In genomic region chr16:1332618-1333148, GRCh38 we compare ENCODE assay signal across 11 cellular contexts. TPM values are rescaled to one million over a fixed set of nuclear protein-coding genes. Genes with fewer than 3 reads are reported as not detected.
DNase-seq lines count a peak whose midpoint lies in the region; ATAC-seq, FAIRE-seq and TF ChIP-seq lines count a peak whose summit lies in the region.
"Had no signal": no experiment of that assay in that cellular context is flagged by ENCODE, and none has a peak within 500 bp of the region (broad histone marks: within the 10 kb centered on the region; RNA-seq: fewer than 3 reads in every experiment).

No MANE protein-coding gene starts in this region.

- DNase-seq in heart left ventricle (no peak), cardiac septum (ENCODE audit: low spot score) (no peak), K562 (ENCODE audit: extremely low read depth in 1 of 4, low spot score in 3 of 4) (no peak), type B pancreatic cell (ENCODE audit: extremely low spot score, unreplicated experiment) (no peak), CD1c-positive myeloid dendritic cell (ENCODE audit: extremely low spot score) (no peak), NCI-H446 (lab: John Stamatoyannopoulos, UW) (no peak), WERI-Rb-1 (no peak)
- DNase-seq: activated CD4-positive, alpha-beta T cell treated with anti-CD3 and anti-CD28 coated beads for 1 hour; NCI-H1105 treated with DMSO at 0.1 percent for 48 hours had no signal

- TF ChIP-seq CTCF in heart left ventricle (IDR thresholded peaks at IDR 0.05) (no peak), K562 (IDR thresholded peaks at IDR 0.05 in 2 of 3, conservative IDR thresholded peaks at IDR 0.05 in 1 of 3; ENCODE audit: insufficient read depth in 2 of 3, low read depth in 1 of 3, low read length in 3 of 3) (no peak), type B pancreatic cell (conservative IDR thresholded peaks at IDR 0.05) (no peak), WERI-Rb-1 (IDR thresholded peaks at IDR 0.05; ENCODE audit: low read depth, low read length) (no peak)

- peak overlapping the region; percentile 10 to 85; a peak in 3 of 4 replicates for H3K9ac ChIP-seq in K562 (ENCODE audit: insufficient read depth in 1 of 2, low read depth in 2 of 2, low read length in 2 of 2)

- WGBS in heart left ventricle, 4 donors: 5 to 7% (median 6%) methylated on average over 22 to 26 of the region's 26 CpGs
- WGBS in K562 (ENCODE audit: insufficient coverage, low coverage, missing lambda C conversion rate): 41% methylated on average over 22 of the region's 26 CpGs
- WGBS in mesodermal cell (ENCODE audit: insufficient coverage in 2 of 2), 2 experiments: 18 to 19% methylated on average over 23 to 25 of the region's 26 CpGs

- H3K4me1 ChIP-seq in heart left ventricle: peaks cover 0 to 38% (median 25%) of the 10 kb centered on the region in 12 donors
- H3K4me1 ChIP-seq in K562 (replicated peaks in 1 of 2; ENCODE audit: control insufficient read depth in 2 of 2, insufficient read depth in 2 of 2, low read length in 2 of 2): peaks cover 17 to 74% of the 10 kb centered on the region in 2 experiments
- H3K4me1 ChIP-seq in mesodermal cell (ENCODE audit: control insufficient read depth, insufficient read depth, low read length, poor library complexity, severe bottlenecking): peaks cover 16% of the 10 kb centered on the region

- in situ Hi-C loops in K562 (cut with MboI): no loop called here

- no peak for FAIRE-seq in K562 (lab: Jason Lieb, UNC)
- FAIRE-seq: bronchial epithelial cell had no signal

- H3K36me3 ChIP-seq in heart left ventricle (no peaks in the 10 kb centered on the region), K562 (ENCODE audit: control insufficient read depth, insufficient read depth, low read length) (no peaks in the 10 kb centered on the region), mesodermal cell (ENCODE audit: control insufficient read depth, insufficient read depth, low read length) (no peaks in the 10 kb centered on the region), WERI-Rb-1 (no peaks in the 10 kb centered on the region)

- H3K27me3 ChIP-seq in heart left ventricle (peaks cover 8 to 47% (median 30%) of the 10 kb centered on the region in 9 donors), K562 (ENCODE audit: control insufficient read depth in 2 of 2, insufficient read depth in 2 of 2, low read length in 2 of 2) (peaks cover 6 to 19% of the 10 kb centered on the region in 2 experiments; a peak in 3 of 5 replicates), WERI-Rb-1 (ENCODE audit: insufficient read depth, low read depth, severe bottlenecking) (peaks cover 66% of the 10 kb centered on the region)

- H3K79me2 ChIP-seq in K562 (ENCODE audit: control insufficient read depth, insufficient read depth, low read length): no peaks in the 10 kb centered on the region

- H3K9me1 ChIP-seq in K562 (ENCODE audit: control insufficient read depth, insufficient read depth, low read length): no peaks in the 10 kb centered on the region

- H3K27ac Mint-ChIP-seq in type B pancreatic cell: peak overlapping the region; percentile 41

- no peak for TF ChIP-seq POLR2A in heart left ventricle (IDR thresholded peaks at IDR 0.05)
- no peak for TF ChIP-seq POLR2A in K562 (conservative IDR thresholded peaks at IDR 0.05)

- H3K9me3 Mint-ChIP-seq in type B pancreatic cell: no peaks in the 10 kb centered on the region

- TF ChIP-seq RAD21 in K562 (CRISPR knock-in tag; conservative IDR thresholded peaks at IDR 0.05 in 1 of 2, IDR thresholded peaks at IDR 0.05 in 1 of 2): no peak

- intact Hi-C loops in heart left ventricle (cut with DNase I) (no loop called here), cardiac septum (cut with DNase I) (loop anchor here (10.0 kb wide), 1 partner anchor 58 kb away; no protein-coding TSS in a partner anchor), K562 (cut with micrococcal nuclease) (no loop called here)

- peak overlapping the region; percentile 66; the same call in 1 of the 2 replicates for H3K4me2 ChIP-seq in K562 (ENCODE audit: insufficient read depth, low read length)

- H3K27ac ChIP-seq in heart left ventricle (peak overlapping the region in 9 of 12 donors; percentile 7 to 83 (median 66)), K562 (ENCODE audit: extremely low read depth, low read depth, low read length) (peak overlapping the region; percentile 90; the same call in 1 of the 3 replicates), mesodermal cell (ENCODE audit: low read depth, low read length, severe bottlenecking) (no peak overlapping the region), WERI-Rb-1 (no peak overlapping the region)

- H3K4me3 Mint-ChIP-seq in type B pancreatic cell: peak overlapping the region; percentile 75

- no peaks in the 10 kb centered on the region for H3K4me1 Mint-ChIP-seq in type B pancreatic cell (ENCODE audit: unreplicated experiment)

- peak in 1 of 4 donors; percentile 5 for ATAC-seq in heart left ventricle
- peak; percentile 7; the same call in 1 of the 3 replicates for ATAC-seq in K562

- peak overlapping the region; percentile 86; the same call in 1 of the 2 replicates for H2AFZ ChIP-seq in K562 (ENCODE audit: low read depth, low read length)

- no peaks in the 10 kb centered on the region for H3K36me3 Mint-ChIP-seq in type B pancreatic cell

- BruUV-seq in K562 (replicated peaks; lab: Mats Ljungman, UMichigan): no TSS peak

- POLR2A ChIA-PET in K562 (lab: Yijun Ruan, JAX): interaction anchor here (0.6 to 1.5 kb wide), 8 partner anchors 11 to 907 kb away, joined by 3 to 5 read pairs (median 3); partner anchors contain the start of gene UBE2I

- TF ChIP-seq EP300 in K562 (IDR thresholded peaks at IDR 0.05; ENCODE audit: low read length): no peak

- H3K9me3 ChIP-seq in heart left ventricle: peaks cover 0 to 6% (median 0%) of the 10 kb centered on the region in 12 donors
- 0 out of 2 replicates have a peak, but pooled peaks cover 4% of the 10 kb centered on the region for H3K9me3 ChIP-seq in K562 (replicated peaks; ENCODE audit: control insufficient read depth, insufficient read depth, low read depth, low read length)
- H3K9me3 ChIP-seq in mesodermal cell (ENCODE audit: control insufficient read depth, low read length): peaks cover 5% of the 10 kb centered on the region
- H3K9me3 ChIP-seq in WERI-Rb-1 (ENCODE audit: severe bottlenecking): peaks cover 9% of the 10 kb centered on the region

- 0 out of 2 replicates have a peak, but pooled peaks cover 9% of the 10 kb centered on the region for H4K20me1 ChIP-seq in K562 (replicated peaks; ENCODE audit: control insufficient read depth, insufficient read depth, low read length)

- H3K4me3 ChIP-seq in heart left ventricle (peak overlapping the region; percentile 41 to 65 (median 56)), K562 (peak overlapping the region; percentile 51), mesodermal cell (ENCODE audit: extremely low read depth, insufficient read depth, low read length, poor library complexity, severe bottlenecking) (peak overlapping the region; percentile 41), WERI-Rb-1 (ENCODE audit: low read depth, low read length) (no peak overlapping the region)

- H3K27me3 Mint-ChIP-seq in type B pancreatic cell: peaks cover 47% of the 10 kb centered on the region

- CTCF ChIA-PET in K562 (lab: Yijun Ruan, JAX; ENCODE audit: low intra/inter-chr PET ratio): no interaction called here

RNA-seq across cellular contexts. Expression of gene BAIAP3, which starts 0.8 kb away (rescaled TPM):
- total RNA-seq in heart left ventricle: 1 to 10 TPM in 8 of 9 donors, under 1 TPM in 1; 0.88 to 4.0 (median 2.6) TPM
- 1 to 10 TPM; 1.7 to 2.6 TPM for polyA plus RNA-seq in heart left ventricle
- total RNA-seq in cardiac septum: 3.8 TPM
- total RNA-seq in K562 (2011; cell fraction: chromatin; rRNA removed; ENCODE audit: low replicate concordance): 10.8 and 42.1 TPM in 2 replicates
- 29.0 and 32.5 TPM in 2 replicates for total RNA-seq in K562 (2011; cell fraction: nucleolus; rRNA removed)
- 13.0 and 13.4 TPM in 2 replicates for total RNA-seq in K562 (2011; cell fraction: nucleoplasm; rRNA removed)
- 2.3 and 4.5 TPM in 2 replicates for total RNA-seq in K562 (2014; rRNA removed)
- total RNA-seq in K562 (2014; rRNA removed; fragmentation: Illumina TruSeq; extraction: Trizol): 0.06 and 0.18 TPM in 2 replicates
- total RNA-seq in K562 (2015; rRNA removed; fragmentation: Illumina TruSeq; extraction: Trizol): 0.33 and 1.2 TPM in 2 replicates
- total RNA-seq in K562 (2021): 3.3 and 3.4 TPM in 2 replicates
- polyA plus RNA-seq in K562 (2011; rRNA removed): 0.81 and 1.8 TPM in 2 replicates
- polyA plus RNA-seq in K562 (2011; cell fraction: cytosol; rRNA removed): 0.55 and 1.9 TPM in 2 replicates
- 15.2 and 24.6 TPM in 2 replicates for polyA plus RNA-seq in K562 (2011; cell fraction: nucleus; rRNA removed)
- polyA plus RNA-seq in K562 (2012): 3.2 and 13.5 TPM in 2 replicates
- polyA plus RNA-seq in K562 (2014; fragmentation: Illumina TruSeq; extraction: Trizol): 0.34 and 1.1 TPM in 2 replicates
- polyA plus RNA-seq in K562 (2014; fragmentation: Nextera tagmentation; extraction: Ambion mirVana): under 1 TPM in 1 of 2 experiments, not detected in 1; 0.03 TPM
- 1.5 and 4.5 TPM in 2 replicates for polyA plus RNA-seq in K562 (2014; rRNA removed)
- 0.33 and 1.1 TPM in 2 replicates for polyA minus RNA-seq in K562 (2011; rRNA and poly(A)+ RNA removed)
- polyA minus RNA-seq in K562 (2011; cell fraction: cytosol; rRNA and poly(A)+ RNA removed): 1.7 and 1.9 TPM in 2 replicates
- 8.8 and 11.0 TPM in 2 replicates for polyA minus RNA-seq in K562 (2011; cell fraction: nucleus; rRNA and poly(A)+ RNA removed)
- polyA plus RNA-seq in mesodermal cell (2013, experiment 1 of 2): 12.2 TPM
- 9.2 TPM for polyA plus RNA-seq in mesodermal cell (2013, experiment 2 of 2)
- 5.0 and 6.9 TPM in 2 replicates for total RNA-seq in type B pancreatic cell (ENCODE audit: low replicate concordance)

RNA-seq across cellular contexts. Expression of gene TSR3, which starts 19.0 kb away (rescaled TPM):
- total RNA-seq in heart left ventricle (100 to 1,000 TPM in 1 of 9 donors, 10 to 100 TPM in 8; 46.3 to 108 (median 58.9) TPM), cardiac septum (55.0 TPM), K562 (2014; rRNA removed) (74.8 and 100.0 TPM in 2 replicates), K562 (2014; rRNA removed; fragmentation: Illumina TruSeq; extraction: Trizol) (6.7 TPM in 2 replicates), K562 (2015; rRNA removed; fragmentation: Illumina TruSeq; extraction: Trizol) (29.6 and 31.9 TPM in 2 replicates), K562 (2021) (50.5 and 53.7 TPM in 2 replicates), type B pancreatic cell (ENCODE audit: low replicate concordance) (53.1 and 54.0 TPM in 2 replicates)
- polyA plus RNA-seq in heart left ventricle (10 to 100 TPM; 60.0 to 75.4 TPM), K562 (2011; rRNA removed) (15.8 and 16.5 TPM in 2 replicates), K562 (2014; fragmentation: Illumina TruSeq; extraction: Trizol) (10.3 and 22.1 TPM in 2 replicates), K562 (2014; fragmentation: Nextera tagmentation; extraction: Ambion mirVana) (1 to 10 TPM; 1.5 to 2.4 TPM), K562 (2014; rRNA removed) (53.3 and 75.7 TPM in 2 replicates)
- total RNA-seq in K562 (2011; cell fraction: chromatin; rRNA removed; ENCODE audit: low replicate concordance): 2.8 and 6.4 TPM in 2 replicates
- total RNA-seq in K562 (2011; cell fraction: nucleolus; rRNA removed): 8.8 and 12.3 TPM in 2 replicates
- total RNA-seq in K562 (2011; cell fraction: nucleoplasm; rRNA removed): 3.4 and 7.0 TPM in 2 replicates
- polyA plus RNA-seq in K562 (2011; cell fraction: cytosol; rRNA removed): 21.3 and 65.5 TPM in 2 replicates
- polyA plus RNA-seq in K562 (2011; cell fraction: nucleus; rRNA removed): 12.1 and 18.1 TPM in 2 replicates
- 34.9 and 46.9 TPM in 2 replicates for polyA plus RNA-seq in K562 (2012)
- polyA minus RNA-seq in K562 (2011; rRNA and poly(A)+ RNA removed): 2.6 and 4.5 TPM in 2 replicates
- 17.2 and 24.6 TPM in 2 replicates for polyA minus RNA-seq in K562 (2011; cell fraction: cytosol; rRNA and poly(A)+ RNA removed)
- polyA minus RNA-seq in K562 (2011; cell fraction: nucleus; rRNA and poly(A)+ RNA removed): 7.1 and 7.8 TPM in 2 replicates
- polyA plus RNA-seq in mesodermal cell (2013, experiment 1 of 2): 53.9 TPM
- polyA plus RNA-seq in mesodermal cell (2013, experiment 2 of 2): 50.1 TPM

RNA-seq across cellular contexts. Expression of gene GNPTG, which starts 19.0 kb away (rescaled TPM):
- 10 to 100 TPM; 25.4 to 54.2 (median 31.0) TPM for total RNA-seq in heart left ventricle
- polyA plus RNA-seq in heart left ventricle: 10 to 100 TPM; 31.9 to 45.0 TPM
- 32.3 TPM for total RNA-seq in cardiac septum
- total RNA-seq in K562 (2011; cell fraction: chromatin; rRNA removed; ENCODE audit: low replicate concordance): 42.1 and 68.9 TPM in 2 replicates
- 52.6 and 53.5 TPM in 2 replicates for total RNA-seq in K562 (2011; cell fraction: nucleolus; rRNA removed)
- 51.0 and 57.1 TPM in 2 replicates for total RNA-seq in K562 (2011; cell fraction: nucleoplasm; rRNA removed)
- total RNA-seq in K562 (2014; rRNA removed): 22.3 and 24.0 TPM in 2 replicates
- 4.7 and 6.1 TPM in 2 replicates for total RNA-seq in K562 (2014; rRNA removed; fragmentation: Illumina TruSeq; extraction: Trizol)
- 13.6 and 13.9 TPM in 2 replicates for total RNA-seq in K562 (2015; rRNA removed; fragmentation: Illumina TruSeq; extraction: Trizol)
- 19.9 and 22.2 TPM in 2 replicates for total RNA-seq in K562 (2021)
- polyA plus RNA-seq in K562 (2011; rRNA removed): 18.6 and 20.7 TPM in 2 replicates
- 20.9 and 40.1 TPM in 2 replicates for polyA plus RNA-seq in K562 (2011; cell fraction: cytosol; rRNA removed)
- 55.5 and 97.5 TPM in 2 replicates for polyA plus RNA-seq in K562 (2011; cell fraction: nucleus; rRNA removed)
- 18.3 and 26.9 TPM in 2 replicates for polyA plus RNA-seq in K562 (2012)
- polyA plus RNA-seq in K562 (2014; fragmentation: Illumina TruSeq; extraction: Trizol): 9.0 and 13.6 TPM in 2 replicates
- polyA plus RNA-seq in K562 (2014; fragmentation: Nextera tagmentation; extraction: Ambion mirVana): 1 to 10 TPM in 1 of 2 experiments, under 1 TPM in 1; 0.69 to 1.0 TPM
- 31.5 and 33.3 TPM in 2 replicates for polyA plus RNA-seq in K562 (2014; rRNA removed)
- 1.6 and 5.7 TPM in 2 replicates for polyA minus RNA-seq in K562 (2011; rRNA and poly(A)+ RNA removed)
- polyA minus RNA-seq in K562 (2011; cell fraction: cytosol; rRNA and poly(A)+ RNA removed): 7.7 and 10.3 TPM in 2 replicates
- 11.7 and 13.1 TPM in 2 replicates for polyA minus RNA-seq in K562 (2011; cell fraction: nucleus; rRNA and poly(A)+ RNA removed)
- 26.0 TPM for polyA plus RNA-seq in mesodermal cell (2013, experiment 1 of 2)
- 24.5 TPM for polyA plus RNA-seq in mesodermal cell (2013, experiment 2 of 2)
- 55.6 and 68.5 TPM in 2 replicates for total RNA-seq in type B pancreatic cell (ENCODE audit: low replicate concordance)

RNA-seq across cellular contexts. Expression of gene UBE2I, which starts 23.2 kb away (rescaled TPM):
- total RNA-seq in heart left ventricle: 100 to 1,000 TPM in 2 of 9 donors, 10 to 100 TPM in 7; 59.3 to 105 (median 85.9) TPM
- 10 to 100 TPM; 67.2 to 73.4 TPM for polyA plus RNA-seq in heart left ventricle
- 86.6 TPM for total RNA-seq in cardiac septum
- 163 and 370 TPM in 2 replicates for total RNA-seq in K562 (2011; cell fraction: chromatin; rRNA removed; ENCODE audit: low replicate concordance)
- 214 and 227 TPM in 2 replicates for total RNA-seq in K562 (2011; cell fraction: nucleolus; rRNA removed)
- total RNA-seq in K562 (2011; cell fraction: nucleoplasm; rRNA removed): 128 and 149 TPM in 2 replicates
- total RNA-seq in K562 (2014; rRNA removed): 64.7 and 104 TPM in 2 replicates
- total RNA-seq in K562 (2014; rRNA removed; fragmentation: Illumina TruSeq; extraction: Trizol): 103 and 114 TPM in 2 replicates
- 96.9 and 104 TPM in 2 replicates for total RNA-seq in K562 (2015; rRNA removed; fragmentation: Illumina TruSeq; extraction: Trizol)
- total RNA-seq in K562 (2021): 208 and 215 TPM in 2 replicates
- 132 and 145 TPM in 2 replicates for polyA plus RNA-seq in K562 (2011; rRNA removed)
- 67.6 and 119 TPM in 2 replicates for polyA plus RNA-seq in K562 (2011; cell fraction: cytosol; rRNA removed)
- 140 and 142 TPM in 2 replicates for polyA plus RNA-seq in K562 (2011; cell fraction: nucleus; rRNA removed)
- 143 and 153 TPM in 2 replicates for polyA plus RNA-seq in K562 (2012)
- 222 and 254 TPM in 2 replicates for polyA plus RNA-seq in K562 (2014; fragmentation: Illumina TruSeq; extraction: Trizol)
- 10 to 100 TPM; 36.6 to 45.1 TPM for polyA plus RNA-seq in K562 (2014; fragmentation: Nextera tagmentation; extraction: Ambion mirVana)
- 171 and 184 TPM in 2 replicates for polyA plus RNA-seq in K562 (2014; rRNA removed)
- 118 and 130 TPM in 2 replicates for polyA minus RNA-seq in K562 (2011; rRNA and poly(A)+ RNA removed)
- 69.2 and 93.4 TPM in 2 replicates for polyA minus RNA-seq in K562 (2011; cell fraction: cytosol; rRNA and poly(A)+ RNA removed)
- polyA minus RNA-seq in K562 (2011; cell fraction: nucleus; rRNA and poly(A)+ RNA removed): 62.3 and 72.8 TPM in 2 replicates
- polyA plus RNA-seq in mesodermal cell (2013, experiment 1 of 2): 175 TPM
- 181 TPM for polyA plus RNA-seq in mesodermal cell (2013, experiment 2 of 2)
- total RNA-seq in type B pancreatic cell (ENCODE audit: low replicate concordance): 157 and 170 TPM in 2 replicates

Comparison
In these comparisons a context has a peak if more than half of its experiments do, and no peak if none do; other contexts are left out.
1. H3K27ac ChIP-seq: peak in heart left ventricle (9 of 12) and K562 (single experiment); none in mesodermal cell (single experiment) and WERI-Rb-1 (single experiment).